In the genomic region with DNA sequence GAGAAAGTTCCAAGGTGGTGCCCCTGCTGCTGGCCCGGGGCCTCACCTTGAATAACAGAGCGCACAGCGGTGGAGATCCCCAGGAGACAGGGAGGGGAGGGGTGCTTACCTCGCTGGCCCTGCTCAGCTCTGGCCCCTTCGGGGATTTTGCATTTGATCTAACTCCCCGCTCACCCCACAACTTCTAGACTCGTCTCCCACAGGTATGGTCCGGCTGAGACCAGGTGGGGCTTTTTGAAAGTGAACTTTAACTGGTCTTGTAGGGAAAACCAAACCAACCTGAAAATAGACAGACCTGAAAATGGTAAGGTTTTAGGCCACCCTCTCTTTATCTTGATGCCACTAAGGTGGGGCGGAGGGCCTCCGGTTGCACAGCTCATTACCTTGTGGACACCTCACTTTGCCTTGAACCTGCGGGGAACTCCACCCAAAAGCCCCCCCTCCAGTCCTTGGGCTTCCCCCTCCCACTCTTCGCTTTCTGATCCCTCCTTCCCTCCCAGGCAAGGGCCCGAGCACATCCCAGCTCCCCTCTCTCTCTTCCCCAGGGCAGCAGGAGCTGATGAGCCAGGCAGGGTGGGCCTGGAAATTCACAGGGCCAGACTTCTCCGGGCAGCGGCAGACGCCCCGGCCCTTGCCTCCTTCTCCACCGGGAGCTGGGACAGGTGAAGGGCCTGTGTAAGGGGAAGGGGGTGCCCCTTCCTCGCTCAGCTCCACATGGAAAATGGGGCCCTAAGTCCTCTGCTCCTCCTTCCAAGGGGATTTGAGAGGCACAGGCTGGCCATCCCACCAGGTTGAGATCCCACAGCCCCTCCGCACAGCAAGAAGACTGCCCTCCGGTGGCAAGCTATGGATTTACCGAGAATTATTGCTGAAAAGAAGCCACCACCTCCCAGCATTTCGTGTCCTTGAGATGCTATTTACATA, we compare ENCODE assay signal across 8 cellular contexts. TPM values are rescaled to one million over a fixed set of nuclear protein-coding genes. Genes with fewer than 3 reads are reported as not detected.
A peak's percentile ranks its signal among the peaks of the same experiment; 100 is the strongest.
DNase-seq lines count a peak whose midpoint lies in the region; ATAC-seq and TF ChIP-seq lines count a peak whose summit lies in the region.

No MANE protein-coding gene starts in this region.

- peaks cover 19% of the 10 kb centered on the region for H3K27me3 Mint-ChIP-seq in MCF 10A (ENCODE audit: insufficient read depth, unreplicated experiment)

- H3K27me3 ChIP-seq in right lobe of liver = no peaks in the 10 kb centered on the region

- CTCF ChIA-PET in RWPE1 (lab: Yijun Ruan, JAX) (interaction anchor here (0.6 to 1.7 kb wide), 5 partner anchors 14 to 1678 kb away, joined by 3 to 6 read pairs (median 4); no protein-coding TSS in a partner anchor), MCF 10A (lab: Yijun Ruan, JAX) (interaction anchor here (0.6 to 1.6 kb wide), 4 partner anchors 9 to 143 kb away, joined by 3 to 4 read pairs (median 3); no protein-coding TSS in a partner anchor)

- no peak overlapping the region for H3K27ac Mint-ChIP-seq in MCF 10A (ENCODE audit: low read depth, unreplicated experiment)

- BruUV-seq in MCF 10A (replicated peaks; lab: Mats Ljungman, UMichigan) = no TSS peak

- intact Hi-C loops in MCF 10A (cut with micrococcal nuclease) = no loop called here
- intact Hi-C loops in right lobe of liver (cut with DNase I) = no loop called here

- POLR2A ChIA-PET in RWPE1 (lab: Yijun Ruan, JAX; ENCODE audit: low non-redundant PET) = interaction anchor here (0.5 kb wide), 1 partner anchor 564 kb away, joined by 17 read pairs; no protein-coding TSS in a partner anchor
- POLR2A ChIA-PET in MCF 10A (lab: Yijun Ruan, JAX) = no interaction called here

- TF ChIP-seq CTCF in RWPE1 (conservative IDR thresholded peaks at IDR 0.05; ENCODE audit: low read depth) = peak; percentile 54
- peak; percentile 38 for TF ChIP-seq CTCF in MCF 10A (IDR thresholded peaks at IDR 0.05; ENCODE audit: unreplicated experiment)
- TF ChIP-seq CTCF in right lobe of liver (IDR thresholded peaks at IDR 0.05) = peak; percentile 4 to 45 (median 34)

- no peak overlapping the region for H3K4me3 Mint-ChIP-seq in MCF 10A (ENCODE audit: unreplicated experiment)

- peak; percentile 60 for ATAC-seq in GM19372 (IDR thresholded peaks at IDR 0.05; ENCODE audit: low read depth, unreplicated experiment)
- ATAC-seq in HG03565 (IDR thresholded peaks at IDR 0.05; ENCODE audit: unreplicated experiment) = peak; percentile 39
- ATAC-seq in right lobe of liver = peak in 3 of 4 donors; percentile 30 to 45 (median 36)

- no peaks in the 10 kb centered on the region for H3K36me3 Mint-ChIP-seq in MCF 10A (ENCODE audit: insufficient read depth, unreplicated experiment)

- peaks cover 18% of the 10 kb centered on the region for H3K4me1 Mint-ChIP-seq in MCF 10A (ENCODE audit: insufficient read depth, unreplicated experiment)

- WGBS in right lobe of liver (ENCODE audit: insufficient coverage, low coverage, low lambda C conversion rate, missing lambda C conversion rate) = 16% methylated on average over 11 of the region's 23 CpGs

- no peak overlapping the region for H3K4me3 ChIP-seq in right lobe of liver

- no peaks in the 10 kb centered on the region for H3K36me3 ChIP-seq in right lobe of liver

- DNase-seq in DMS 273 (lab: John Stamatoyannopoulos, UW; ENCODE audit: unreplicated experiment) (peak; percentile 75), DMS 273 treated with DMSO at 0.1 percent for 48 hours (lab: John Stamatoyannopoulos, UW) (no peak), RWPE1 (ENCODE audit: low spot score) (peak; percentile 33), MCF 10A (ENCODE audit: unreplicated experiment) (peak; percentile 28), right lobe of liver (peak in 1 of 3 donors; percentile 46), globus pallidus (ENCODE audit: low spot score) (no peak)

- H3K4me1 ChIP-seq in right lobe of liver = no peaks in the 10 kb centered on the region

- peaks cover 9% of the 10 kb centered on the region for H3K9me3 Mint-ChIP-seq in MCF 10A (ENCODE audit: unreplicated experiment)

- no peak for TF ChIP-seq POLR2A in right lobe of liver (IDR thresholded peaks at IDR 0.05)

- H3K27ac ChIP-seq in RWPE1 = no peak overlapping the region
- no peak overlapping the region for H3K27ac ChIP-seq in right lobe of liver

- H3K9me3 ChIP-seq in right lobe of liver = no peaks in the 10 kb centered on the region

RNA-seq across cellular contexts. Expression of gene TNFRSF8, which starts 16.1 kb away (rescaled TPM):
- total RNA-seq in MCF 10A (2022) (not detected in 2 replicates), right lobe of liver (under 1 TPM in 5 of 6 experiments, not detected in 1; 0.12 to 0.29 (median 0.19) TPM)

RNA-seq across cellular contexts. Expression of gene MIIP, which starts 59.9 kb away (rescaled TPM):
- total RNA-seq in MCF 10A (2022) = 22.1 and 25.3 TPM in 2 replicates
- 10 to 100 TPM in 5 of 6 experiments, 1 to 10 TPM in 1; 7.6 to 19.7 (median 12.1) TPM for total RNA-seq in right lobe of liver

Comparison
In these comparisons a context has a peak if more than half of its experiments do, and no peak if none do; other contexts are left out.
1. DNase-seq: peak in DMS 273 (single experiment), RWPE1 (single experiment) and MCF 10A (single experiment); none in DMS 273 treated with DMSO at 0.1 percent for 48 hours (single experiment) and globus pallidus (single experiment).
2. Peak in every context shown above with its lines, with median percentiles within 50 percentile points of each other: ATAC-seq and CTCF ChIP-seq.